1 cellular context compared by ENCODE assay signal in the genomic region with DNA sequence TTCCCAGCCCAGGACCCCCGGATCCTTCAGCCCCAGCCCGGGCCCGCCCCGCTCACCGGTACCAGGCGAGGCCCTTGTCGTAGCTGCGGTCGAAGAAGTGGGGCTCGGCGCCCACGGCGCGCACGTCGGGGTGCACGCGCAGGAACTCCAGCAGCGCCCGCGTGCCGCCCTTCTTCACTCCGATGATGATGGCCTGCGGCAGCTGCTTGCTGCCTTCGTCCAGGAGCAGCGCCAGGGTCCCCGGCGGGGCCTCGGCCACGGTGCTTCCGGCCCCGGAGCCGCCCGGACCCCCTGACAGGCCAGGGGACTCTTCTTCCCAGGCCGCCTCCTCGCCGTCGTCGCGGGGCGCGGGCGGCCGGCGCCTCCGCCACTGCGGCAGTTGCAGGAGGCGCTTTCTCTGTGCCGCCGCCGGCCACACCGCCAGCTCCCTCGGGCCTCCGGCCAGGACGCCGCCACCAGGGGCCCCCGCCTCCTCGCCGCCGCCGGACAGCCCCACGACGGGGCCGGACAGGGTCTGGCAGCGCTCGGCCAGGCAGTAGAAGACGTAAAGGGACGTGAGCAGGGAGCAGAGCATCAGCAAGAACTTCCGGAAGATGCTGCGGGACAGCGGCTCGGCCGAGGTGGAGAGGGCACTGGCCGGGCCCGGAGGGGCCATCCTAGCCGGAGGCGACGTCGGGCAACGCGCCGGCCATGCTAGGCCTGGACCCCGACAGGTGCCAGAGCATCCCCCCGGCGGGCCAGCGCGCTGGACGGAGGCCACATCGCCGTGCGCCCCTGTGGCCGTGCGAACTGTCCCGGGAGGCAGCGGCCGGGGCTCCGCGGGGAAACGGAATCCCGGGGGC.
TF ChIP-seq lines count a peak whose summit lies in the region.

No MANE protein-coding gene starts in this region.

TF ChIP-seq in WTC11, 78 proteins besides CTCF, POLR2A, EP300 and RAD21 (continued from another document):
- TF ChIP-seq, protein P1, sequence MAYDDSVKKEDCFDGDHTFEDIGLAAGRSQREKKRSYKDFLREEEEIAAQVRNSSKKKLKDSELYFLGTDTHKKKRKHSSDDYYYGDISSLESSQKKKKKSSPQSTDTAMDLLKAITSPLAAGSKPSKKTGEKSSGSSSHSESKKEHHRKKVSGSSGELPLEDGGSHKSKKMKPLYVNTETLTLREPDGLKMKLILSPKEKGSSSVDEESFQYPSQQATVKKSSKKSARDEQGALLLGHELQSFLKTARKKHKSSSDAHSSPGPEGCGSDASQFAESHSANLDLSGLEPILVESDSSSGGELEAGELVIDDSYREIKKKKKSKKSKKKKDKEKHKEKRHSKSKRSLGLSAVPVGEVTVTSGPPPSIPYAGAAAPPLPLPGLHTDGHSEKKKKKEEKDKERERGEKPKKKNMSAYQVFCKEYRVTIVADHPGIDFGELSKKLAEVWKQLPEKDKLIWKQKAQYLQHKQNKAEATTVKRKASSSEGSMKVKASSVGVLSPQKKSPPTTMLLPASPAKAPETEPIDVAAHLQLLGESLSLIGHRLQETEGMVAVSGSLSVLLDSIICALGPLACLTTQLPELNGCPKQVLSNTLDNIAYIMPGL (CRISPR knock-in tag; IDR thresholded peaks at IDR 0.05) = no peak
- TF ChIP-seq, protein P2, sequence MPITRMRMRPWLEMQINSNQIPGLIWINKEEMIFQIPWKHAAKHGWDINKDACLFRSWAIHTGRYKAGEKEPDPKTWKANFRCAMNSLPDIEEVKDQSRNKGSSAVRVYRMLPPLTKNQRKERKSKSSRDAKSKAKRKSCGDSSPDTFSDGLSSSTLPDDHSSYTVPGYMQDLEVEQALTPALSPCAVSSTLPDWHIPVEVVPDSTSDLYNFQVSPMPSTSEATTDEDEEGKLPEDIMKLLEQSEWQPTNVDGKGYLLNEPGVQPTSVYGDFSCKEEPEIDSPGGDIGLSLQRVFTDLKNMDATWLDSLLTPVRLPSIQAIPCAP (CRISPR knock-in tag; IDR thresholded peaks at IDR 0.05) = 0 out of 2 replicates have a peak, but pooled peaks have one; percentile 23
- TF ChIP-seq, protein P3, sequence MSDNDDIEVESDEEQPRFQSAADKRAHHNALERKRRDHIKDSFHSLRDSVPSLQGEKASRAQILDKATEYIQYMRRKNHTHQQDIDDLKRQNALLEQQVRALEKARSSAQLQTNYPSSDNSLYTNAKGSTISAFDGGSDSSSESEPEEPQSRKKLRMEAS (CRISPR knock-in tag; IDR thresholded peaks at IDR 0.05) = peak; percentile 54
- TF ChIP-seq ZNF219 (CRISPR knock-in tag; IDR thresholded peaks at IDR 0.05; ENCODE audit: borderline replicate concordance) (no peak), ZNF423 (CRISPR knock-in tag; IDR thresholded peaks at IDR 0.05) (no peak), JUN (CRISPR knock-in tag; IDR thresholded peaks at IDR 0.05) (0 out of 2 replicates have a peak, but pooled peaks have one; percentile 30), ZNF121 (CRISPR knock-in tag; IDR thresholded peaks at IDR 0.05) (no peak), TEAD1 (CRISPR knock-in tag; IDR thresholded peaks at IDR 0.05) (no peak), FOXP1 (CRISPR knock-in tag; IDR thresholded peaks at IDR 0.05; ENCODE audit: borderline replicate concordance) (no peak), NFATC4 (CRISPR knock-in tag; IDR thresholded peaks at IDR 0.05) (no peak), PRRX2 (CRISPR knock-in tag; IDR thresholded peaks at IDR 0.05) (no peak), MXD4 (CRISPR knock-in tag; IDR thresholded peaks at IDR 0.05; ENCODE audit: borderline replicate concordance) (no peak), ZBTB21 (CRISPR knock-in tag; IDR thresholded peaks at IDR 0.05; ENCODE audit: borderline replicate concordance) (no peak), ZNF138 (CRISPR knock-in tag; conservative IDR thresholded peaks at IDR 0.05) (no peak), ZNF263 (CRISPR knock-in tag; IDR thresholded peaks at IDR 0.05; ENCODE audit: low read depth) (no peak), MYBL2 (CRISPR knock-in tag; IDR thresholded peaks at IDR 0.05) (no peak), SMAD4 (CRISPR knock-in tag; IDR thresholded peaks at IDR 0.05) (no peak)
- TF ChIP-seq, protein P4, sequence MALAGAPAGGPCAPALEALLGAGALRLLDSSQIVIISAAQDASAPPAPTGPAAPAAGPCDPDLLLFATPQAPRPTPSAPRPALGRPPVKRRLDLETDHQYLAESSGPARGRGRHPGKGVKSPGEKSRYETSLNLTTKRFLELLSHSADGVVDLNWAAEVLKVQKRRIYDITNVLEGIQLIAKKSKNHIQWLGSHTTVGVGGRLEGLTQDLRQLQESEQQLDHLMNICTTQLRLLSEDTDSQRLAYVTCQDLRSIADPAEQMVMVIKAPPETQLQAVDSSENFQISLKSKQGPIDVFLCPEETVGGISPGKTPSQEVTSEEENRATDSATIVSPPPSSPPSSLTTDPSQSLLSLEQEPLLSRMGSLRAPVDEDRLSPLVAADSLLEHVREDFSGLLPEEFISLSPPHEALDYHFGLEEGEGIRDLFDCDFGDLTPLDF (CRISPR knock-in tag; IDR thresholded peaks at IDR 0.05) = no peak
- TF ChIP-seq, protein P5, sequence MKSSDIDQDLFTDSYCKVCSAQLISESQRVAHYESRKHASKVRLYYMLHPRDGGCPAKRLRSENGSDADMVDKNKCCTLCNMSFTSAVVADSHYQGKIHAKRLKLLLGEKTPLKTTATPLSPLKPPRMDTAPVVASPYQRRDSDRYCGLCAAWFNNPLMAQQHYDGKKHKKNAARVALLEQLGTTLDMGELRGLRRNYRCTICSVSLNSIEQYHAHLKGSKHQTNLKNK (CRISPR knock-in tag; IDR thresholded peaks at IDR 0.05) = no peak
- TF ChIP-seq, protein P6, sequence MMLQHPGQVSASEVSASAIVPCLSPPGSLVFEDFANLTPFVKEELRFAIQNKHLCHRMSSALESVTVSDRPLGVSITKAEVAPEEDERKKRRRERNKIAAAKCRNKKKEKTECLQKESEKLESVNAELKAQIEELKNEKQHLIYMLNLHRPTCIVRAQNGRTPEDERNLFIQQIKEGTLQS (CRISPR knock-in tag; conservative IDR thresholded peaks at IDR 0.05) = no peak
- TF ChIP-seq, protein P7, sequence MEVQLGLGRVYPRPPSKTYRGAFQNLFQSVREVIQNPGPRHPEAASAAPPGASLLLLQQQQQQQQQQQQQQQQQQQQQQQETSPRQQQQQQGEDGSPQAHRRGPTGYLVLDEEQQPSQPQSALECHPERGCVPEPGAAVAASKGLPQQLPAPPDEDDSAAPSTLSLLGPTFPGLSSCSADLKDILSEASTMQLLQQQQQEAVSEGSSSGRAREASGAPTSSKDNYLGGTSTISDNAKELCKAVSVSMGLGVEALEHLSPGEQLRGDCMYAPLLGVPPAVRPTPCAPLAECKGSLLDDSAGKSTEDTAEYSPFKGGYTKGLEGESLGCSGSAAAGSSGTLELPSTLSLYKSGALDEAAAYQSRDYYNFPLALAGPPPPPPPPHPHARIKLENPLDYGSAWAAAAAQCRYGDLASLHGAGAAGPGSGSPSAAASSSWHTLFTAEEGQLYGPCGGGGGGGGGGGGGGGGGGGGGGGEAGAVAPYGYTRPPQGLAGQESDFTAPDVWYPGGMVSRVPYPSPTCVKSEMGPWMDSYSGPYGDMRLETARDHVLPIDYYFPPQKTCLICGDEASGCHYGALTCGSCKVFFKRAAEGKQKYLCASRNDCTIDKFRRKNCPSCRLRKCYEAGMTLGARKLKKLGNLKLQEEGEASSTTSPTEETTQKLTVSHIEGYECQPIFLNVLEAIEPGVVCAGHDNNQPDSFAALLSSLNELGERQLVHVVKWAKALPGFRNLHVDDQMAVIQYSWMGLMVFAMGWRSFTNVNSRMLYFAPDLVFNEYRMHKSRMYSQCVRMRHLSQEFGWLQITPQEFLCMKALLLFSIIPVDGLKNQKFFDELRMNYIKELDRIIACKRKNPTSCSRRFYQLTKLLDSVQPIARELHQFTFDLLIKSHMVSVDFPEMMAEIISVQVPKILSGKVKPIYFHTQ (CRISPR knock-in tag; IDR thresholded peaks at IDR 0.05) = no peak
- TF ChIP-seq, protein P8, sequence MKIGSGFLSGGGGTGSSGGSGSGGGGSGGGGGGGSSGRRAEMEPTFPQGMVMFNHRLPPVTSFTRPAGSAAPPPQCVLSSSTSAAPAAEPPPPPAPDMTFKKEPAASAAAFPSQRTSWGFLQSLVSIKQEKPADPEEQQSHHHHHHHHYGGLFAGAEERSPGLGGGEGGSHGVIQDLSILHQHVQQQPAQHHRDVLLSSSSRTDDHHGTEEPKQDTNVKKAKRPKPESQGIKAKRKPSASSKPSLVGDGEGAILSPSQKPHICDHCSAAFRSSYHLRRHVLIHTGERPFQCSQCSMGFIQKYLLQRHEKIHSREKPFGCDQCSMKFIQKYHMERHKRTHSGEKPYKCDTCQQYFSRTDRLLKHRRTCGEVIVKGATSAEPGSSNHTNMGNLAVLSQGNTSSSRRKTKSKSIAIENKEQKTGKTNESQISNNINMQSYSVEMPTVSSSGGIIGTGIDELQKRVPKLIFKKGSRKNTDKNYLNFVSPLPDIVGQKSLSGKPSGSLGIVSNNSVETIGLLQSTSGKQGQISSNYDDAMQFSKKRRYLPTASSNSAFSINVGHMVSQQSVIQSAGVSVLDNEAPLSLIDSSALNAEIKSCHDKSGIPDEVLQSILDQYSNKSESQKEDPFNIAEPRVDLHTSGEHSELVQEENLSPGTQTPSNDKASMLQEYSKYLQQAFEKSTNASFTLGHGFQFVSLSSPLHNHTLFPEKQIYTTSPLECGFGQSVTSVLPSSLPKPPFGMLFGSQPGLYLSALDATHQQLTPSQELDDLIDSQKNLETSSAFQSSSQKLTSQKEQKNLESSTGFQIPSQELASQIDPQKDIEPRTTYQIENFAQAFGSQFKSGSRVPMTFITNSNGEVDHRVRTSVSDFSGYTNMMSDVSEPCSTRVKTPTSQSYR (CRISPR knock-in tag; IDR thresholded peaks at IDR 0.05) = no peak
- TF ChIP-seq, protein P9, sequence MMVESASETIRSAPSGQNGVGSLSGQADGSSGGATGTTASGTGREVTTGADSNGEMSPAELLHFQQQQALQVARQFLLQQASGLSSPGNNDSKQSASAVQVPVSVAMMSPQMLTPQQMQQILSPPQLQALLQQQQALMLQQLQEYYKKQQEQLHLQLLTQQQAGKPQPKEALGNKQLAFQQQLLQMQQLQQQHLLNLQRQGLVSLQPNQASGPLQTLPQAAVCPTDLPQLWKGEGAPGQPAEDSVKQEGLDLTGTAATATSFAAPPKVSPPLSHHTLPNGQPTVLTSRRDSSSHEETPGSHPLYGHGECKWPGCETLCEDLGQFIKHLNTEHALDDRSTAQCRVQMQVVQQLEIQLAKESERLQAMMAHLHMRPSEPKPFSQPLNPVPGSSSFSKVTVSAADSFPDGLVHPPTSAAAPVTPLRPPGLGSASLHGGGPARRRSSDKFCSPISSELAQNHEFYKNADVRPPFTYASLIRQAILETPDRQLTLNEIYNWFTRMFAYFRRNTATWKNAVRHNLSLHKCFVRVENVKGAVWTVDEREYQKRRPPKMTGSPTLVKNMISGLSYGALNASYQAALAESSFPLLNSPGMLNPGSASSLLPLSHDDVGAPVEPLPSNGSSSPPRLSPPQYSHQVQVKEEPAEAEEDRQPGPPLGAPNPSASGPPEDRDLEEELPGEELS (CRISPR knock-in tag; IDR thresholded peaks at IDR 0.05) = no peak
- TF ChIP-seq, protein P10, sequence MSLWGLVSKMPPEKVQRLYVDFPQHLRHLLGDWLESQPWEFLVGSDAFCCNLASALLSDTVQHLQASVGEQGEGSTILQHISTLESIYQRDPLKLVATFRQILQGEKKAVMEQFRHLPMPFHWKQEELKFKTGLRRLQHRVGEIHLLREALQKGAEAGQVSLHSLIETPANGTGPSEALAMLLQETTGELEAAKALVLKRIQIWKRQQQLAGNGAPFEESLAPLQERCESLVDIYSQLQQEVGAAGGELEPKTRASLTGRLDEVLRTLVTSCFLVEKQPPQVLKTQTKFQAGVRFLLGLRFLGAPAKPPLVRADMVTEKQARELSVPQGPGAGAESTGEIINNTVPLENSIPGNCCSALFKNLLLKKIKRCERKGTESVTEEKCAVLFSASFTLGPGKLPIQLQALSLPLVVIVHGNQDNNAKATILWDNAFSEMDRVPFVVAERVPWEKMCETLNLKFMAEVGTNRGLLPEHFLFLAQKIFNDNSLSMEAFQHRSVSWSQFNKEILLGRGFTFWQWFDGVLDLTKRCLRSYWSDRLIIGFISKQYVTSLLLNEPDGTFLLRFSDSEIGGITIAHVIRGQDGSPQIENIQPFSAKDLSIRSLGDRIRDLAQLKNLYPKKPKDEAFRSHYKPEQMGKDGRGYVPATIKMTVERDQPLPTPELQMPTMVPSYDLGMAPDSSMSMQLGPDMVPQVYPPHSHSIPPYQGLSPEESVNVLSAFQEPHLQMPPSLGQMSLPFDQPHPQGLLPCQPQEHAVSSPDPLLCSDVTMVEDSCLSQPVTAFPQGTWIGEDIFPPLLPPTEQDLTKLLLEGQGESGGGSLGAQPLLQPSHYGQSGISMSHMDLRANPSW (CRISPR knock-in tag; conservative IDR thresholded peaks at IDR 0.05; ENCODE audit: low read depth) = no peak
- TF ChIP-seq, protein P11, sequence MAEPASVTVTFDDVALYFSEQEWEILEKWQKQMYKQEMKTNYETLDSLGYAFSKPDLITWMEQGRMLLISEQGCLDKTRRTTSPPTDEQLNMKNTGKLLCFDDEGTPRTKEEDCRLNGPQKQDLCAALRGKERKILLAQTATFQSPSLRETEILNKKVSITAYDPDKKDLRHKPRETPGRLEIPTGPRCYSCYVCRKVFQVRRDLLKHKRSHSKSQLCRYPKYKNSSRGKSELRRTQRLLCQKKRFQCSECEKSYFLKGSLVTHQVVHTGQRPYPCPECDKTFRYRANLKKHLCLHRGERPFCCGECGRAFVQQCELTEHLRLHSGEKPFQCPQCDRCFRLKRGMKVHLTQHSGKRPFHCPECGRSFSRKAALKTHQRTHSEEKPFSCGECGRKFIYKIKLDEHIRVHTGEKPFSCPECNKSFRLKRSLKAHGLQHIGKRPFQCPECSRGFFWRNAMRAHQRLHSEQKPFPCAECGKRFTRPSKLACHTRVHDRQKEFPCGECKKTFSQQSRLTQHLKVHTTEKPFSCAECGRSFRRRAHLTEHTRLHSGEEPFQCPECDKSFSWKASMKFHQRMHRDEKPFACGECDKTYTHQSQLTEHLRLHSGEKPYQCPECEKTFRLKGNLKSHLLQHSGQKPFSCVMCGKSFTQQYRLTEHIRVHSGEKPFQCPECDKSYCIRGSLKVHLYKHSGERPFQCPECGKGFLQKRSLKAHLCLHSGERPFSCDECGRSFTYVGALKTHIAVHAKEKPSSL (CRISPR knock-in tag; conservative IDR thresholded peaks at IDR 0.05) = no peak
- TF ChIP-seq, protein P12, sequence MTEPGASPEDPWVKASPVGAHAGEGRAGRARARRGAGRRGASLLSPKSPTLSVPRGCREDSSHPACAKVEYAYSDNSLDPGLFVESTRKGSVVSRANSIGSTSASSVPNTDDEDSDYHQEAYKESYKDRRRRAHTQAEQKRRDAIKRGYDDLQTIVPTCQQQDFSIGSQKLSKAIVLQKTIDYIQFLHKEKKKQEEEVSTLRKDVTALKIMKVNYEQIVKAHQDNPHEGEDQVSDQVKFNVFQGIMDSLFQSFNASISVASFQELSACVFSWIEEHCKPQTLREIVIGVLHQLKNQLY (CRISPR knock-in tag; IDR thresholded peaks at IDR 0.05) = no peak
